8 cellular contexts compared by ENCODE assay signal in the genomic region with DNA sequence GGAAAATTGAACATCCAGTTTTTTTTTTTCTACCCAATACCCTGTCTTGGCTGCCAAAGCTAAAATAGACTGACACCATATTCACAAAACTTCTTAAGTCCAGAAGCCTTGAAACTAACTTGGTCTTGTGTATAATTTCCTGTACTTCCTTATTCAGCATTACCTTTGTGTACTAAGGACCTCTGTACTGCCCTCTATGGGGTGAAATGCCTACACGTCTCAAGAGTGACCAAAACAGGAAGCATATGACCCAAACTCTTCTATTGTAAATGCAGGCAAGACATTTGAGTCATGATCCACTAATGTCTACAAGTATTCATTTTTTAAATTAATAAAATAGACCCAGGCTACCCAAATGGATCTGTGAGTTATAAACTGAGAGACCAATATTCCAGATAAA. TPM values are rescaled to one million over a fixed set of nuclear protein-coding genes. Genes with fewer than 3 reads are reported as not detected.
DNase-seq lines count a peak whose midpoint lies in the region; ATAC-seq and TF ChIP-seq lines count a peak whose summit lies in the region.

No MANE protein-coding gene starts in this region.

- H3K4me3 Mint-ChIP-seq in progenitor cell of endocrine pancreas (ENCODE audit: low read depth) = no peak overlapping the region

- TF ChIP-seq CTCF in AG04449 (IDR thresholded peaks at IDR 0.05; ENCODE audit: insufficient read depth, low read length, missing control alignments) (peak; percentile 10), astrocyte of the spinal cord (IDR thresholded peaks at IDR 0.05; ENCODE audit: low read depth, low read length) (peak; percentile 42), progenitor cell of endocrine pancreas (IDR thresholded peaks at IDR 0.05; ENCODE audit: unreplicated experiment) (peak; percentile 44)

- H3K36me3 Mint-ChIP-seq in progenitor cell of endocrine pancreas (ENCODE audit: insufficient read depth) = no peaks in the 10 kb centered on the region

- no peak overlapping the region for H3K27ac Mint-ChIP-seq in progenitor cell of endocrine pancreas

- no peaks in the 10 kb centered on the region for H3K27me3 Mint-ChIP-seq in progenitor cell of endocrine pancreas

- in situ Hi-C loops in KBM-7 (cut with MboI; ENCODE audit: low pct_unique_long_range_greater_than_20kb, low sequenced_read_pairs) (no loop called here), astrocyte of the spinal cord (cut with HindIII; ENCODE audit: low sequenced_read_pairs) (no loop called here)

- no peaks in the 10 kb centered on the region for H3K4me1 Mint-ChIP-seq in progenitor cell of endocrine pancreas (ENCODE audit: low read depth)

- POLR2A ChIA-PET in AG04449 (lab: Yijun Ruan, JAX) = no interaction called here

- no peaks in the 10 kb centered on the region for H3K9me3 Mint-ChIP-seq in progenitor cell of endocrine pancreas (ENCODE audit: low read depth)

- CTCF ChIA-PET in AG04449 (lab: Yijun Ruan, JAX) = no interaction called here

- DNase-seq in AG04449 (ENCODE audit: low read depth, low spot score) (no peak), KBM-7 (peak; percentile 32), astrocyte of the spinal cord (ENCODE audit: low read depth, low spot score) (peak; percentile 33), progenitor cell of endocrine pancreas (ENCODE audit: low spot score, unreplicated experiment) (no peak), head of caudate nucleus (no peak), Right ventricle myocardium inferior (ENCODE audit: missing footprints) (no peak), NCI-H524 treated with DMSO at 0.1 percent for 48 hours (lab: John Stamatoyannopoulos, UW) (no peak)

- intact Hi-C loops in head of caudate nucleus (cut with DNase I) (no loop called here), Right ventricle myocardium inferior (cut with DNase I) (no loop called here)

- ATAC-seq in GM19324 (IDR thresholded peaks at IDR 0.05; ENCODE audit: low FRiP score, unreplicated experiment) = peak; percentile 63
- no peak for ATAC-seq in Right ventricle myocardium inferior

- H3K4me3 ChIP-seq in AG04449 (ENCODE audit: low read depth, low read length) = no peak overlapping the region
- H3K4me3 ChIP-seq in astrocyte of the spinal cord (ENCODE audit: low read depth, low read length) = no peak overlapping the region

RNA-seq across cellular contexts. Expression of gene HMGCLL1, which starts 50.4 kb away (rescaled TPM):
- total RNA-seq in progenitor cell of endocrine pancreas = 0.96 and 1.8 TPM in 2 replicates
- total RNA-seq in Right ventricle myocardium inferior = 2.2 TPM

Comparison
In these comparisons a context has a peak if more than half of its experiments do, and no peak if none do; other contexts are left out.
1. DNase-seq: peak in KBM-7 (single experiment) and astrocyte of the spinal cord (single experiment); none in AG04449 (single experiment), progenitor cell of endocrine pancreas (single experiment), head of caudate nucleus (0 of 42), Right ventricle myocardium inferior (single experiment) and NCI-H524 treated with DMSO at 0.1 percent for 48 hours (single experiment).
2. Peak in every context shown above with its lines, with median percentiles within 50 percentile points of each other: CTCF ChIP-seq.